Comparison of ENCODE assay signal across 15 cellular contexts in the genomic region with DNA sequence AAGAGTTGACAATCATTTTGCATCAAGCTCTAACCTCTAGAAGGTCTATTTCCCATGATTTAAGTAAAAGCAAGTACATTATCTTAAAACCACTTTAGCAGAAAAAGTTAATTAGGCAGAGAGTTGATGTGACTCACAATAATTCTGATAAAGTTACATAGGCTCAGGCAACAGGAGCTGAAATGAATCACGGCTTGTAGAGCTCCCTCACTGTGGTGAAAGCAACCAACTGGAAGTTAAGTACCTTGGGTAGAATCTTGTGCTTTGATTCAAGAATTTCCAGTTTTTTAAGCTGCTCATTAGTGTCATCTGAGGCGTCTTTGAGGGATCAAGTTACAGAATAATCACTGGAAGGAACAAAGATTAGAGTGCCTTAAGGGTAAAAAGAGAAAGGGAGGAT.
DNase-seq lines count a peak whose midpoint lies in the region; ATAC-seq, FAIRE-seq and TF ChIP-seq lines count a peak whose summit lies in the region.
"Had no signal": no experiment of that assay in that cellular context is flagged by ENCODE, and none has a peak within 500 bp of the region (broad histone marks: within the 10 kb centered on the region; RNA-seq: fewer than 3 reads in every experiment).

No MANE protein-coding gene starts in this region.

- no peaks in the 10 kb centered on the region for H3K36me3 ChIP-seq in astrocyte (ENCODE audit: insufficient read depth, low read length)
- H3K36me3 ChIP-seq: suprapubic skin had no signal

- H3K27me3 Mint-ChIP-seq in astrocyte (ENCODE audit: low read depth, unreplicated experiment): peaks cover 14% of the 10 kb centered on the region
- peaks cover 12% of the 10 kb centered on the region for H3K27me3 Mint-ChIP-seq in activated CD8-positive, alpha-beta T cell treated with anti-CD3 and anti-CD28 coated beads for 36 hours

- no peaks in the 10 kb centered on the region for H3K79me2 ChIP-seq in astrocyte (ENCODE audit: insufficient read depth, low read length)

- peaks cover 12% of the 10 kb centered on the region for H3K27me3 ChIP-seq in astrocyte (ENCODE audit: insufficient read depth, low read length)

- H3K4me1 Mint-ChIP-seq in astrocyte (ENCODE audit: low read depth, unreplicated experiment): peaks cover 6% of the 10 kb centered on the region
- H3K4me1 Mint-ChIP-seq in activated CD8-positive, alpha-beta T cell treated with anti-CD3 and anti-CD28 coated beads for 36 hours (ENCODE audit: low read depth): peaks cover 6% of the 10 kb centered on the region

- no peak for FAIRE-seq in astrocyte (lab: Jason Lieb, UNC)

- H3K9me3 Mint-ChIP-seq in astrocyte (ENCODE audit: unreplicated experiment): no peaks in the 10 kb centered on the region
- no peaks in the 10 kb centered on the region for H3K9me3 Mint-ChIP-seq in activated CD8-positive, alpha-beta T cell treated with anti-CD3 and anti-CD28 coated beads for 36 hours
- H3K9me3 Mint-ChIP-seq: activated naive CD4-positive, alpha-beta T cell treated with anti-CD3 and anti-CD28 coated beads, Interleukin-2, amount 50 U/mL, for 72 hours; WTC11 had no signal

- no peaks in the 10 kb centered on the region for H3K4me1 ChIP-seq in astrocyte (ENCODE audit: insufficient read depth, low read length)

- no peak for ATAC-seq in GM18873 (IDR thresholded peaks at IDR 0.05; ENCODE audit: low FRiP score, unreplicated experiment)
- ATAC-seq in GM19328 (IDR thresholded peaks at IDR 0.05; ENCODE audit: unreplicated experiment): no peak
- no peak for ATAC-seq in activated CD8-positive, alpha-beta T cell treated with anti-CD3 and anti-CD28 coated beads for 36 hours
- ATAC-seq: activated naive CD4-positive, alpha-beta T cell treated with anti-CD3 and anti-CD28 coated beads, Interleukin-2, amount 50 U/mL, for 72 hours; WTC11 had no signal

- no peak overlapping the region for H3K4me3 Mint-ChIP-seq in astrocyte (ENCODE audit: unreplicated experiment)
- no peak overlapping the region for H3K4me3 Mint-ChIP-seq in activated CD8-positive, alpha-beta T cell treated with anti-CD3 and anti-CD28 coated beads for 36 hours
- H3K4me3 Mint-ChIP-seq: B cell, WTC11 had no signal

- no peak for TF ChIP-seq CTCF in astrocyte (IDR thresholded peaks at IDR 0.05; ENCODE audit: insufficient read depth, low read depth, low read length)
- TF ChIP-seq CTCF in activated CD8-positive, alpha-beta T cell treated with anti-CD3 and anti-CD28 coated beads for 36 hours (IDR thresholded peaks at IDR 0.05): no peak

- POLR2A ChIA-PET in activated CD8-positive, alpha-beta T cell treated with anti-CD3 and anti-CD28 coated beads for 36 hours (lab: Charles Lee): interaction anchor here (0.7 to 3.6 kb wide), 7 partner anchors 11 to 124 kb away, joined by 3 to 16 read pairs (median 3); partner anchors contain the start of gene NFE2L3

- DNase-seq in DMS 273 treated with DMSO at 0.1 percent for 48 hours (lab: John Stamatoyannopoulos, UW): peak; percentile 16
- peak; percentile 22 for DNase-seq in LoVo (ENCODE audit: low spot score)
- DNase-seq in astrocyte (ENCODE audit: low read depth): peak; percentile 65
- DNase-seq in left kidney (ENCODE audit: low read depth, low spot score): peak; percentile 78
- no peak for DNase-seq in activated CD8-positive, alpha-beta T cell treated with anti-CD3 and anti-CD28 coated beads for 36 hours
- DNase-seq in cardiac septum (ENCODE audit: low spot score): no peak
- DNase-seq: EL, islet precursor cell, SW 1271 had no signal

- H2AFZ ChIP-seq in astrocyte (ENCODE audit: low read depth, low read length): peak overlapping the region; percentile 5

- intact Hi-C loops in activated CD8-positive, alpha-beta T cell treated with anti-CD3 and anti-CD28 coated beads for 36 hours (cut with micrococcal nuclease): no loop called here
- intact Hi-C loops in cardiac septum (cut with DNase I): loop anchor here (10.0 kb wide), 1 partner anchor 582 kb away; no protein-coding TSS in a partner anchor

- CTCF ChIA-PET in activated CD8-positive, alpha-beta T cell treated with anti-CD3 and anti-CD28 coated beads for 36 hours (lab: Charles Lee): interaction anchor here (1.3 to 6.2 kb wide), 6 partner anchors 7 to 286 kb away, joined by 3 to 88 read pairs (median 9); no protein-coding TSS in a partner anchor

- H3K27ac Mint-ChIP-seq in astrocyte (ENCODE audit: unreplicated experiment): no peak overlapping the region
- no peak overlapping the region for H3K27ac Mint-ChIP-seq in activated CD8-positive, alpha-beta T cell treated with anti-CD3 and anti-CD28 coated beads for 36 hours
- H3K27ac Mint-ChIP-seq: activated naive CD4-positive, alpha-beta T cell treated with anti-CD3 and anti-CD28 coated beads, Interleukin-2, amount 50 U/mL, for 72 hours; B cell; WTC11 had no signal

- no peak overlapping the region for H3K9ac ChIP-seq in astrocyte (ENCODE audit: low read length)

- H3K27ac ChIP-seq in astrocyte (ENCODE audit: low read depth, low read length): no peak overlapping the region
- H3K27ac ChIP-seq: suprapubic skin had no signal

- no peak overlapping the region for H3K4me3 ChIP-seq in astrocyte (ENCODE audit: insufficient read depth, low read depth, low read length)
- H3K4me3 ChIP-seq: suprapubic skin had no signal

- no peaks in the 10 kb centered on the region for H3K36me3 Mint-ChIP-seq in astrocyte (ENCODE audit: low read depth, unreplicated experiment)
- H3K36me3 Mint-ChIP-seq in activated CD8-positive, alpha-beta T cell treated with anti-CD3 and anti-CD28 coated beads for 36 hours (ENCODE audit: low read depth): no peaks in the 10 kb centered on the region
- H3K36me3 Mint-ChIP-seq: activated naive CD4-positive, alpha-beta T cell treated with anti-CD3 and anti-CD28 coated beads, Interleukin-2, amount 50 U/mL, for 72 hours; WTC11 had no signal

- H3K9me3 ChIP-seq in astrocyte (ENCODE audit: insufficient read depth, low read depth, low read length): no peaks in the 10 kb centered on the region
- H3K9me3 ChIP-seq: suprapubic skin had no signal

- no peak overlapping the region for H3K4me2 ChIP-seq in astrocyte (ENCODE audit: low read length)

- no peaks in the 10 kb centered on the region for H4K20me1 ChIP-seq in astrocyte (ENCODE audit: insufficient read depth, low read length)

Comparison
In these comparisons a context has a peak if more than half of its experiments do, and no peak if none do; other contexts are left out.
1. DNase-seq: peak in DMS 273 treated with DMSO at 0.1 percent for 48 hours (single experiment), LoVo (single experiment), astrocyte (single experiment) and left kidney (single experiment); none in activated CD8-positive, alpha-beta T cell treated with anti-CD3 and anti-CD28 coated beads for 36 hours (single experiment) and cardiac septum (single experiment).